Comparison of ENCODE assay signal across 1 cellular context in the genomic region with DNA sequence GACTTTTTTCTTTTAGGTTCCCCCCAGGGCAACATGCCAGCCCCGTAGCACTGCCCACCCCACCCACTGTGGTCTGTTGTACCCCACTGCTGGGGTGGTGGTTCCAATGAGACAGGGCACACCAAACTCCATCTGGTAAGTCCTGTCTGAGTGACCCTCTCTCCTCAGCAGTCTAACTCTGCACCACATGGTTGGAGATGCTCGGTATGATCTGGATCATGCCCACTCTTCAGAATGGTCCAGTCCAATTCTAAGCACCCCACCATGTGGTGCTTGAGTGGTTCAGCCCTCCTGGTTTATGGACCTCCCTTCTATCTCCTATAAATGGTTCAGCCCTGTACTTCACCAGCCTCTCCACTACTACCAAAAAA.
TF ChIP-seq lines count a peak whose summit lies in the region.

No MANE protein-coding gene starts in this region.

TF ChIP-seq in GM12891, 5 proteins besides CTCF, POLR2A, EP300 and RAD21:
- TF ChIP-seq POU2F2 (IDR thresholded peaks at IDR 0.05; ENCODE audit: low read depth, low read length) (no peak), POLR2AphosphoS5 (IDR thresholded peaks at IDR 0.05; ENCODE audit: low read depth, low read length) (no peak), TAF1 (IDR thresholded peaks at IDR 0.05; ENCODE audit: low read depth, low read length) (no peak), SPI1 (IDR thresholded peaks at IDR 0.05; ENCODE audit: low read depth, low read length) (no peak), PAX5 (IDR thresholded peaks at IDR 0.05; ENCODE audit: insufficient read depth, low read length, severe bottlenecking) (no peak)
TF ChIP-seq in GM12891: peak in this region for 0.
